Comparison of ENCODE assay signal across 12 cellular contexts in genomic region chr12:94721173-94721572, GRCh38.
DNase-seq lines count a peak whose midpoint lies in the region; ATAC-seq and TF ChIP-seq lines count a peak whose summit lies in the region.
"Had no signal": no experiment of that assay in that cellular context is flagged by ENCODE, and none has a peak within 500 bp of the region (broad histone marks: within the 10 kb centered on the region; RNA-seq: fewer than 3 reads in every experiment).

No MANE protein-coding gene starts in this region.

- DNase-seq in naive B cell (peak; percentile 72), gastrocnemius medialis (no peak), NCI-H1417 treated with DMSO at 0.1 percent for 48 hours (lab: John Stamatoyannopoulos, UW) (no peak), NCI-H510A treated with DMSO at 0.1 percent for 48 hours (lab: John Stamatoyannopoulos, UW) (no peak), uterus (no peak)
- DNase-seq: IMR-90, right cardiac atrium, WERI-Rb-1 had no signal

- H3K9me3 ChIP-seq in gastrocnemius medialis (no peaks in the 10 kb centered on the region), uterus (no peaks in the 10 kb centered on the region)

- H3K9me3 Mint-ChIP-seq in naive B cell: peaks cover 0 to 1% (median 0%) of the 10 kb centered on the region in 7 donors
- H3K9me3 Mint-ChIP-seq: activated naive CD4-positive, alpha-beta T cell treated with anti-CD3 and anti-CD28 coated beads, Interleukin-2, amount 50 U/mL, for 72 hours had no signal

- no peak overlapping the region for H3K4me3 ChIP-seq in gastrocnemius medialis
- no peak overlapping the region for H3K4me3 ChIP-seq in uterus

- H3K27ac Mint-ChIP-seq in naive B cell: peak overlapping the region in 5 of 6 donors; percentile 2 to 78 (median 32)
- H3K27ac Mint-ChIP-seq: activated naive CD4-positive, alpha-beta T cell treated with anti-CD3 and anti-CD28 coated beads, Interleukin-2, amount 50 U/mL, for 72 hours had no signal

- TF ChIP-seq CTCF in gastrocnemius medialis (IDR thresholded peaks at IDR 0.05 in 4 of 5, conservative IDR thresholded peaks at IDR 0.05 in 1 of 5): no peak
- TF ChIP-seq CTCF in uterus (IDR thresholded peaks at IDR 0.05): no peak

- H3K27ac ChIP-seq in gastrocnemius medialis: no peak overlapping the region
- H3K27ac ChIP-seq in uterus: no peak overlapping the region
- H3K27ac ChIP-seq: WERI-Rb-1 had no signal

- H3K4me1 ChIP-seq in gastrocnemius medialis (peaks cover 2 to 16% of the 10 kb centered on the region in 2 donors), uterus (no peaks in the 10 kb centered on the region)

- H3K36me3 Mint-ChIP-seq in naive B cell: peaks cover 0 to under 1% of the 10 kb centered on the region in 2 donors
- H3K36me3 Mint-ChIP-seq: activated naive CD4-positive, alpha-beta T cell treated with anti-CD3 and anti-CD28 coated beads, Interleukin-2, amount 50 U/mL, for 72 hours had no signal

- in situ Hi-C loops in gastrocnemius medialis (cut with MboI; ENCODE audit: low sequenced_read_pairs in 4 of 4): no loop called here

- H3K27me3 Mint-ChIP-seq in naive B cell: peaks cover 0 to 16% (median 10%) of the 10 kb centered on the region in 3 donors

- peaks cover 36 to 49% (median 41%) of the 10 kb centered on the region in 3 donors for H3K4me1 Mint-ChIP-seq in naive B cell

- intact Hi-C loops in gastrocnemius medialis (cut with DNase I; ENCODE audit: low total_unique reads): no loop called here
- intact Hi-C loops in uterus (cut with DNase I; ENCODE audit: low total_unique reads): no loop called here

- H3K4me3 Mint-ChIP-seq in naive B cell: peak overlapping the region in 7 of 8 donors; percentile 36 to 85 (median 69)

- no peak for TF ChIP-seq POLR2A in gastrocnemius medialis (IDR thresholded peaks at IDR 0.05)
- no peak for TF ChIP-seq POLR2A in uterus (IDR thresholded peaks at IDR 0.05)

- H3K27me3 ChIP-seq in gastrocnemius medialis: no peaks in the 10 kb centered on the region
- H3K27me3 ChIP-seq in uterus: no peaks in the 10 kb centered on the region

- no peaks in the 10 kb centered on the region for H3K36me3 ChIP-seq in gastrocnemius medialis
- H3K36me3 ChIP-seq in uterus: no peaks in the 10 kb centered on the region
- H3K36me3 ChIP-seq: WERI-Rb-1 had no signal

- peak; percentile 82 for ATAC-seq in GM18873 (IDR thresholded peaks at IDR 0.05; ENCODE audit: low FRiP score, unreplicated experiment)
- ATAC-seq in GM21786 (IDR thresholded peaks at IDR 0.05; ENCODE audit: unreplicated experiment): peak; percentile 93
- ATAC-seq in HG03432 (IDR thresholded peaks at IDR 0.05; ENCODE audit: unreplicated experiment): peak; percentile 90
- peak; percentile 93 to 96 for ATAC-seq in naive B cell (ENCODE audit: low read depth in 2 of 2)
- no peak for ATAC-seq in gastrocnemius medialis
- ATAC-seq: activated naive CD4-positive, alpha-beta T cell treated with anti-CD3 and anti-CD28 coated beads, Interleukin-2, amount 50 U/mL, for 72 hours; right cardiac atrium had no signal

Comparison
In these comparisons a context has a peak if more than half of its experiments do, and no peak if none do; other contexts are left out.
1. ATAC-seq: peak in GM18873 (single experiment), GM21786 (single experiment), HG03432 (single experiment) and naive B cell (2 of 2); none in gastrocnemius medialis (0 of 2).